ENCODE assay signal across 18 cellular contexts in the genomic region with DNA sequence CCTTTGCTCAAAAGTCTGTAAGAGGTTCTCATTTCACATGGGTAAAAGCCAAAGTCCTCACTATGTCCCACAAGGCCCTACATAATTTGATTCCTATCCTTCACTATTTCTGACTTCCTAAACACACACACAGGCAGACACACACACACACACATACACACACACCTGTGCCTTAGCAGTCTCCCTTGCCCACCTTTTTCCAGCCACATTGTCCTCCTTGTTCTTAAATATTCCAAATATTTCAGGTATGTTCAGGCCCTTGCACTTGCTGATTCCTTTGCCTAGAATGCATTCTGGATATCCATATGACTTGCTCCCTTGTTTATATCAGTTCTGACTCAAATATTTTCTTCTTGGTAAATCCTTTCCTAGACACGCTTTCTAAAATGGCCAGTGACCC. TPM values are rescaled to one million over a fixed set of nuclear protein-coding genes. Genes with fewer than 3 reads are reported as not detected.
DNase-seq lines count a peak whose midpoint lies in the region; ATAC-seq and TF ChIP-seq lines count a peak whose summit lies in the region.
"Had no signal": no experiment of that assay in that cellular context is flagged by ENCODE, and none has a peak within 500 bp of the region (broad histone marks: within the 10 kb centered on the region; RNA-seq: fewer than 3 reads in every experiment).

No MANE protein-coding gene starts in this region.

- POLR2A ChIA-PET in Caco-2 (lab: Charles Lee): no interaction called here

- H3K4me1 Mint-ChIP-seq in Caco-2 (ENCODE audit: low read depth, unreplicated experiment): peaks cover 10% of the 10 kb centered on the region

- H3K4me3 Mint-ChIP-seq in Caco-2 (ENCODE audit: unreplicated experiment): no peak overlapping the region

- no peak overlapping the region for H3K4me3 ChIP-seq in Caco-2 (ENCODE audit: low read depth, low read length)
- H3K4me3 ChIP-seq in NT2/D1 (ENCODE audit: insufficient read length, low read depth): no peak overlapping the region

- H3K9me3 ChIP-seq in Caco-2 (no peaks in the 10 kb centered on the region), NT2/D1 (ENCODE audit: insufficient read depth, low read length) (no peaks in the 10 kb centered on the region)

- no TSS peak for BruUV-seq in Caco-2 (replicated peaks; lab: Mats Ljungman, UMichigan)

- no peaks in the 10 kb centered on the region for H3K36me3 Mint-ChIP-seq in Caco-2 (ENCODE audit: insufficient read depth, unreplicated experiment)

- H3K9me3 Mint-ChIP-seq in Caco-2 (ENCODE audit: unreplicated experiment): no peaks in the 10 kb centered on the region

- H3K9ac ChIP-seq in NT2/D1 (ENCODE audit: insufficient read length, low read depth): no peak overlapping the region

- no peaks in the 10 kb centered on the region for H3K27me3 ChIP-seq in Caco-2 (replicated peaks; ENCODE audit: control insufficient read depth, insufficient read depth, low read length)
- H3K27me3 ChIP-seq in NT2/D1 (ENCODE audit: insufficient read depth, insufficient read length): no peaks in the 10 kb centered on the region

- intact Hi-C loops in Caco-2 (cut with micrococcal nuclease; ENCODE audit: unreplicated experiment): loop anchor here (5.0 kb wide), 1 partner anchor 758 kb away; no protein-coding TSS in a partner anchor

- DNase-seq in Caco-2 (peak; percentile 15 to 30), NT2/D1 (ENCODE audit: low read depth, low spot score) (peak; percentile 28), fibroblast of peridontal ligament (ENCODE audit: extremely low read depth) (peak; percentile 61), left kidney (ENCODE audit: low read depth, low spot score) (peak; percentile 34), HuH-7.5 (ENCODE audit: low spot score) (no peak)
- DNase-seq: 8988T, C1 segment of cervical spinal cord, DMS153, Karpas-422, NCI-H1930, NCI-H2171, NCI-H510A, SHP77 treated with DMSO at 0.1 percent for 48 hours had no signal

- H3K27ac Mint-ChIP-seq in Caco-2 (ENCODE audit: unreplicated experiment): no peak overlapping the region

- no peaks in the 10 kb centered on the region for H3K36me3 ChIP-seq in Caco-2 (ENCODE audit: control insufficient read depth, insufficient read depth, low read length)
- no peaks in the 10 kb centered on the region for H3K36me3 ChIP-seq in NT2/D1 (ENCODE audit: insufficient read depth, insufficient read length, low read length)

- ATAC-seq in HG03457 (IDR thresholded peaks at IDR 0.05; ENCODE audit: unreplicated experiment) (no peak), GM19452 (IDR thresholded peaks at IDR 0.05; ENCODE audit: unreplicated experiment) (no peak), HG03521 (IDR thresholded peaks at IDR 0.05; ENCODE audit: unreplicated experiment) (no peak)
- ATAC-seq: HCT116, HepG2 had no signal

- no peaks in the 10 kb centered on the region for H3K27me3 Mint-ChIP-seq in Caco-2 (ENCODE audit: insufficient read depth, unreplicated experiment)

- H3K4me1 ChIP-seq in Caco-2: no peaks in the 10 kb centered on the region
- no peaks in the 10 kb centered on the region for H3K4me1 ChIP-seq in NT2/D1 (ENCODE audit: insufficient read depth, insufficient read length)

- no peak for TF ChIP-seq CTCF in Caco-2 (IDR thresholded peaks at IDR 0.05; ENCODE audit: insufficient read depth in 1 of 2, low read depth in 1 of 2, low read length in 1 of 2, severe bottlenecking in 1 of 2, unreplicated experiment in 1 of 2)

- CTCF ChIA-PET in Caco-2 (lab: Charles Lee): no interaction called here

RNA-seq across cellular contexts. Expression of gene NTNG1, which starts 54.6 kb away (rescaled TPM):
- total RNA-seq in Caco-2 (2022): not detected in 2 replicates
- total RNA-seq: HepG2 had no signal
